ENCODE assay signal across 18 cellular contexts in the genomic region with DNA sequence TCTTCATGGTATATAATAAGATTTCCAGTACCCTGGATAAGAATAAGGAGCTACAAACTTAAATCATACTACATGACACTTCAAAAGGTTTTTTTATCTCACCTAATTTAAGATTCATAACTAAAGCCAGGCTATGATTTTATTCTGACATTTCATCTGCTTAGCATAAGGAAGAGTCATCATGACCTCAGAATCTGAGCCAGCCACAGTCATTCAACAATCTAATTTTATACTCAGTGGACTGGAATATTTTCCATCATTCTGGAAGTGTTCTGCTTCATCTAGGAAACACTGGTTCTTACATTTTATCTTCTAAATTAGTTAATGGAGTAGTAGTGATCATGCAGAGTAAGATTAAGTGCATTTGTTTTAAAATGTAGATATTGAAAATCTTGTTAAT.
DNase-seq lines count a peak whose midpoint lies in the region; FAIRE-seq and TF ChIP-seq lines count a peak whose summit lies in the region.
"Had no signal": no experiment of that assay in that cellular context is flagged by ENCODE, and none has a peak within 500 bp of the region (broad histone marks: within the 10 kb centered on the region; RNA-seq: fewer than 3 reads in every experiment).

No MANE protein-coding gene starts in this region.

- no peaks in the 10 kb centered on the region for H3K36me3 Mint-ChIP-seq in astrocyte (ENCODE audit: low read depth, unreplicated experiment)
- H3K36me3 Mint-ChIP-seq: CD4-positive, alpha-beta memory T cell; natural killer cell had no signal

- H3K27me3 Mint-ChIP-seq in astrocyte (ENCODE audit: low read depth, unreplicated experiment) = no peaks in the 10 kb centered on the region
- H3K27me3 Mint-ChIP-seq: activated naive CD8-positive, alpha-beta T cell treated with anti-CD3 and anti-CD28 coated beads, Interleukin-2, amount 50 U/mL, for 24 hours; CD4-positive, alpha-beta memory T cell; central memory CD8-positive, alpha-beta T cell had no signal

- H3K79me2 ChIP-seq in astrocyte (ENCODE audit: insufficient read depth, low read length) (no peaks in the 10 kb centered on the region), keratinocyte (ENCODE audit: control insufficient read depth, insufficient read depth, low read length) (no peaks in the 10 kb centered on the region)

- no peak overlapping the region for H3K4me3 Mint-ChIP-seq in astrocyte (ENCODE audit: unreplicated experiment)
- H3K4me3 Mint-ChIP-seq: activated naive CD8-positive, alpha-beta T cell treated with anti-CD3 and anti-CD28 coated beads, Interleukin-2, amount 50 U/mL, for 24 hours; CD4-positive, alpha-beta memory T cell; central memory CD8-positive, alpha-beta T cell; natural killer cell had no signal

- H3K9me3 Mint-ChIP-seq in astrocyte (ENCODE audit: unreplicated experiment) = no peaks in the 10 kb centered on the region
- H3K9me3 Mint-ChIP-seq: activated naive CD8-positive, alpha-beta T cell treated with anti-CD3 and anti-CD28 coated beads, Interleukin-2, amount 50 U/mL, for 24 hours had no signal

- no peaks in the 10 kb centered on the region for H3K9me1 ChIP-seq in keratinocyte (ENCODE audit: control insufficient read depth, extremely low read depth, insufficient read depth, low read length)

- FAIRE-seq in astrocyte (lab: Jason Lieb, UNC) = no peak
- no peak for FAIRE-seq in keratinocyte (lab: Jason Lieb, UNC)
- FAIRE-seq: K562 had no signal

- no peak for TF ChIP-seq CTCF in astrocyte (IDR thresholded peaks at IDR 0.05; ENCODE audit: insufficient read depth, low read depth, low read length)
- TF ChIP-seq CTCF in keratinocyte (optimal IDR thresholded peaks at IDR 0.05 in 1 of 3, IDR thresholded peaks at IDR 0.05 in 1 of 3, conservative IDR thresholded peaks at IDR 0.05 in 1 of 3; ENCODE audit: extremely low read depth in 1 of 3, insufficient read depth in 2 of 3, low read length in 3 of 3) = no peak
- TF ChIP-seq CTCF in testis (IDR thresholded peaks at IDR 0.05) = no peak
- TF ChIP-seq CTCF in WERI-Rb-1 (IDR thresholded peaks at IDR 0.05; ENCODE audit: low read depth, low read length) = no peak

- H3K4me2 ChIP-seq in astrocyte (ENCODE audit: low read length) = no peak overlapping the region
- H3K4me2 ChIP-seq in keratinocyte (ENCODE audit: control insufficient read depth, extremely low read depth, insufficient read depth, low read depth, low read length) = peak overlapping the region; percentile 67

- no peak overlapping the region for H3K9ac ChIP-seq in astrocyte (ENCODE audit: low read length)
- H3K9ac ChIP-seq in keratinocyte (ENCODE audit: control insufficient read depth, extremely low read depth, insufficient read depth, low read length) = no peak overlapping the region
- no peak overlapping the region for H3K9ac ChIP-seq in subcutaneous abdominal adipose tissue (ENCODE audit: low read length in 5 of 5)

- intact Hi-C loops in testis (cut with DNase I; ENCODE audit: low total_unique reads) = no loop called here

- H3K36me3 ChIP-seq in astrocyte (ENCODE audit: insufficient read depth, low read length) = no peaks in the 10 kb centered on the region
- no peaks in the 10 kb centered on the region for H3K36me3 ChIP-seq in keratinocyte (ENCODE audit: control insufficient read depth in 2 of 2, extremely low read depth in 1 of 2, insufficient read depth in 2 of 2, low read length in 2 of 2)
- H3K36me3 ChIP-seq in subcutaneous abdominal adipose tissue (ENCODE audit: control insufficient read depth in 5 of 5, insufficient read depth in 5 of 5, low read length in 5 of 5) = no peaks in the 10 kb centered on the region
- H3K36me3 ChIP-seq in testis (ENCODE audit: low read depth, missing control alignments) = no peaks in the 10 kb centered on the region
- no peaks in the 10 kb centered on the region for H3K36me3 ChIP-seq in WERI-Rb-1
- H3K36me3 ChIP-seq: pancreas had no signal

- peak overlapping the region; percentile 16 for H3K27ac Mint-ChIP-seq in astrocyte (ENCODE audit: unreplicated experiment)
- H3K27ac Mint-ChIP-seq: activated naive CD8-positive, alpha-beta T cell treated with anti-CD3 and anti-CD28 coated beads, Interleukin-2, amount 50 U/mL, for 24 hours; CD4-positive, alpha-beta memory T cell; natural killer cell had no signal

- H3K4me3 ChIP-seq in astrocyte (ENCODE audit: insufficient read depth, low read depth, low read length) (no peak overlapping the region), keratinocyte (ENCODE audit: control insufficient read depth in 2 of 3, extremely low read depth in 1 of 3, insufficient read depth in 2 of 3, low read depth in 1 of 3, low read length in 3 of 3) (peak overlapping the region in 1 of 3 experiments; percentile 38), subcutaneous abdominal adipose tissue (ENCODE audit: low read depth in 1 of 5, low read length in 5 of 5) (no peak overlapping the region), testis (no peak overlapping the region), WERI-Rb-1 (ENCODE audit: low read depth, low read length) (no peak overlapping the region)
- H3K4me3 ChIP-seq: K562, lung, pancreas had no signal

- peak overlapping the region; percentile 17 for H3K27ac ChIP-seq in astrocyte (ENCODE audit: low read depth, low read length)
- peak overlapping the region; percentile 43 for H3K27ac ChIP-seq in keratinocyte (ENCODE audit: control insufficient read depth, insufficient read depth, low read length)
- peak overlapping the region; percentile 59 for H3K27ac ChIP-seq in subcutaneous abdominal adipose tissue (ENCODE audit: low read depth, low read length)
- H3K27ac ChIP-seq in testis = no peak overlapping the region
- H3K27ac ChIP-seq in WERI-Rb-1 = no peak overlapping the region

- H3K4me1 Mint-ChIP-seq in astrocyte (ENCODE audit: low read depth, unreplicated experiment) = peaks cover 2% of the 10 kb centered on the region
- H3K4me1 Mint-ChIP-seq: activated naive CD8-positive, alpha-beta T cell treated with anti-CD3 and anti-CD28 coated beads, Interleukin-2, amount 50 U/mL, for 24 hours; CD4-positive, alpha-beta memory T cell; central memory CD8-positive, alpha-beta T cell; natural killer cell had no signal

- dilution Hi-C loops in keratinocyte (cut with MboI; ENCODE audit: extremely low pct_ligation_motif_present, low sequenced_read_pairs) = no loop called here

- no peaks in the 10 kb centered on the region for H3K9me3 ChIP-seq in astrocyte (ENCODE audit: insufficient read depth, low read depth, low read length)
- no peaks in the 10 kb centered on the region for H3K9me3 ChIP-seq in keratinocyte (ENCODE audit: control insufficient read depth, low read depth, low read length)
- H3K9me3 ChIP-seq in subcutaneous abdominal adipose tissue (ENCODE audit: control insufficient read depth in 5 of 5, low read length in 5 of 5) = no peaks in the 10 kb centered on the region
- H3K9me3 ChIP-seq in testis = no peaks in the 10 kb centered on the region
- no peaks in the 10 kb centered on the region for H3K9me3 ChIP-seq in WERI-Rb-1 (ENCODE audit: severe bottlenecking)
- H3K9me3 ChIP-seq: pancreas had no signal

- no peaks in the 10 kb centered on the region for H3K27me3 ChIP-seq in astrocyte (ENCODE audit: insufficient read depth, low read length)
- no peaks in the 10 kb centered on the region for H3K27me3 ChIP-seq in keratinocyte (ENCODE audit: control insufficient read depth, extremely low read depth, insufficient read depth, low read length)
- no peaks in the 10 kb centered on the region for H3K27me3 ChIP-seq in subcutaneous abdominal adipose tissue (ENCODE audit: control insufficient read depth in 5 of 5, insufficient read depth in 4 of 5, low read length in 5 of 5)
- no peaks in the 10 kb centered on the region for H3K27me3 ChIP-seq in testis
- no peaks in the 10 kb centered on the region for H3K27me3 ChIP-seq in WERI-Rb-1 (ENCODE audit: insufficient read depth, low read depth, severe bottlenecking)
- H3K27me3 ChIP-seq: pancreas had no signal

- H3K4me1 ChIP-seq in astrocyte (ENCODE audit: insufficient read depth, low read length) = no peaks in the 10 kb centered on the region
- peaks cover 14% of the 10 kb centered on the region for H3K4me1 ChIP-seq in keratinocyte (ENCODE audit: control insufficient read depth, extremely low read depth, insufficient read depth, low read length)
- peaks cover 0 to 14% (median 4%) of the 10 kb centered on the region in 5 donors for H3K4me1 ChIP-seq in subcutaneous abdominal adipose tissue (ENCODE audit: control insufficient read depth in 5 of 5, insufficient read depth in 5 of 5, low read length in 5 of 5)
- no peaks in the 10 kb centered on the region for H3K4me1 ChIP-seq in testis

- no peaks in the 10 kb centered on the region for H4K20me1 ChIP-seq in astrocyte (ENCODE audit: insufficient read depth, low read length)
- H4K20me1 ChIP-seq in keratinocyte (ENCODE audit: control insufficient read depth, extremely low read depth, insufficient read depth, low read length) = no peaks in the 10 kb centered on the region

- DNase-seq in HPDE6-E6E7 (ENCODE audit: extremely low spot score) (peak; percentile 3), astrocyte (ENCODE audit: low read depth) (peak; percentile 15), keratinocyte (ENCODE audit: low read depth, low spot score) (no peak), testis (no peak), activated T-cell treated with anti-CD3 and anti-CD28 coated beads for 4 hours (no peak), WERI-Rb-1 (no peak)
- DNase-seq: activated CD4-positive, alpha-beta T cell treated with anti-CD3 and anti-CD28 coated beads for 48 hours; activated naive CD8-positive, alpha-beta T cell treated with anti-CD3 and anti-CD28 coated beads, Interleukin-2, amount 50 U/mL, for 24 hours; CD4-positive, alpha-beta memory T cell; DMS53; natural killer cell; NCI-H187 treated with DMSO at 0.1 percent for 48 hours; NCI-H510A treated with DMSO at 0.1 percent for 48 hours; pancreas had no signal

- no peak for TF ChIP-seq POLR2A in testis (IDR thresholded peaks at IDR 0.05)

- H2AFZ ChIP-seq in astrocyte (ENCODE audit: low read depth, low read length) (no peak overlapping the region), keratinocyte (ENCODE audit: control insufficient read depth, low read length) (no peak overlapping the region)

Comparison
In these comparisons a context has a peak if more than half of its experiments do, and no peak if none do; other contexts are left out.
1. DNase-seq: peak in HPDE6-E6E7 (single experiment) and astrocyte (single experiment); none in keratinocyte (single experiment), testis (single experiment), activated T-cell treated with anti-CD3 and anti-CD28 coated beads for 4 hours (single experiment) and WERI-Rb-1 (single experiment).
2. H3K27ac ChIP-seq: peak in astrocyte (single experiment), keratinocyte (single experiment) and subcutaneous abdominal adipose tissue (single experiment); none in testis (0 of 2) and WERI-Rb-1 (single experiment).